In genomic region chr3:184275961-184276910, GRCh38 we compare ENCODE assay signal across 13 cellular contexts. TPM values are rescaled to one million over a fixed set of nuclear protein-coding genes. Genes with fewer than 3 reads are reported as not detected.
DNase-seq lines count a peak whose midpoint lies in the region; ATAC-seq and TF ChIP-seq lines count a peak whose summit lies in the region.
"Had no signal": no experiment of that assay in that cellular context is flagged by ENCODE, and none has a peak within 500 bp of the region (broad histone marks: within the 10 kb centered on the region; RNA-seq: fewer than 3 reads in every experiment).

ECE2 (plus strand) TSS chr3:184276022; CDS start chr3:184276154, 132 bp downstream.

- no peak for TF ChIP-seq CTCF in esophagus muscularis mucosa (IDR thresholded peaks at IDR 0.05)
- TF ChIP-seq CTCF in activated CD8-positive, alpha-beta T cell treated with anti-CD3 and anti-CD28 coated beads for 36 hours (IDR thresholded peaks at IDR 0.05) = no peak
- TF ChIP-seq CTCF in Calu3 (IDR thresholded peaks at IDR 0.05; ENCODE audit: unreplicated experiment) = no peak

- 29% methylated on average over 55 of the region's 65 CpGs for WGBS in mesenchymal stem cell
- 30% methylated on average over 14 of the region's 65 CpGs for WGBS in esophagus muscularis mucosa

- peaks cover 5% of the 10 kb centered on the region for H3K4me1 Mint-ChIP-seq in activated CD8-positive, alpha-beta T cell treated with anti-CD3 and anti-CD28 coated beads for 36 hours (ENCODE audit: low read depth)
- no peaks in the 10 kb centered on the region for H3K4me1 Mint-ChIP-seq in Calu3 (ENCODE audit: low read depth, unreplicated experiment)

- no peak within 1 kb of the TSS for H2BK5ac ChIP-seq in mesenchymal stem cell (ENCODE audit: low read depth, low read length, poor library complexity, severe bottlenecking)

- no peaks in the 10 kb centered on the region for H3K9me3 Mint-ChIP-seq in activated CD8-positive, alpha-beta T cell treated with anti-CD3 and anti-CD28 coated beads for 36 hours
- no peaks in the 10 kb centered on the region for H3K9me3 Mint-ChIP-seq in Calu3 (ENCODE audit: low read depth, unreplicated experiment)

- intact Hi-C loops in esophagus muscularis mucosa (cut with DNase I) (no loop called here), Calu3 (cut with micrococcal nuclease; ENCODE audit: unreplicated experiment) (no loop called here)
- intact Hi-C loops in activated CD8-positive, alpha-beta T cell treated with anti-CD3 and anti-CD28 coated beads for 36 hours (cut with micrococcal nuclease) = no loop called here

- H3K4me2 ChIP-seq in mesenchymal stem cell (ENCODE audit: low read length, poor library complexity, severe bottlenecking) = peak within 1 kb of the TSS; percentile 29

- no peak within 1 kb of the TSS for H2AK5ac ChIP-seq in mesenchymal stem cell (ENCODE audit: low read length, severe bottlenecking)

- H3K18ac ChIP-seq in mesenchymal stem cell (ENCODE audit: low read depth in 1 of 2, low read length in 2 of 2) = no peak within 1 kb of the TSS

- H3K14ac ChIP-seq in mesenchymal stem cell (ENCODE audit: low read length in 2 of 2) = no peak within 1 kb of the TSS

- no peak within 1 kb of the TSS for H4K8ac ChIP-seq in mesenchymal stem cell (ENCODE audit: low read length)

- H3K27me3 ChIP-seq in mesenchymal stem cell (ENCODE audit: control insufficient read depth in 1 of 2, insufficient read depth in 1 of 2, low read length in 2 of 2) (peaks cover 55 to 65% of the 10 kb centered on the region in 2 experiments), esophagus muscularis mucosa (peaks cover 0 to 55% (median 16%) of the 10 kb centered on the region in 4 donors)

- no peak within 1 kb of the TSS for H2BK15ac ChIP-seq in mesenchymal stem cell (ENCODE audit: low read depth, poor library complexity, severe bottlenecking)

- no peak within 1 kb of the TSS for H3K4ac ChIP-seq in mesenchymal stem cell (ENCODE audit: low read depth in 1 of 2, low read length in 2 of 2)

- no peak for ATAC-seq in activated CD8-positive, alpha-beta T cell treated with anti-CD3 and anti-CD28 coated beads for 36 hours
- ATAC-seq in GM19397 (IDR thresholded peaks at IDR 0.05; ENCODE audit: unreplicated experiment) = no peak

- H3K4me3 ChIP-seq in mesenchymal stem cell (ENCODE audit: insufficient read depth in 1 of 2, low read depth in 1 of 2, low read length in 2 of 2) = peak within 1 kb of the TSS in 1 of 2 experiments; percentile 47
- H3K4me3 ChIP-seq in esophagus muscularis mucosa = peak within 1 kb of the TSS in 2 of 4 donors; percentile 16 to 42

- CTCF ChIA-PET in activated CD8-positive, alpha-beta T cell treated with anti-CD3 and anti-CD28 coated beads for 36 hours (lab: Charles Lee) = interaction anchor here (1.4 kb wide), 1 partner anchor 13 kb away, joined by 3 read pairs; no protein-coding TSS in a partner anchor
- CTCF ChIA-PET in Calu3 (lab: Charles Lee) = interaction anchor here (0.7 kb wide), 1 partner anchor 807 kb away, joined by 3 read pairs; no protein-coding TSS in a partner anchor

- no peaks in the 10 kb centered on the region for H3K79me1 ChIP-seq in mesenchymal stem cell (replicated peaks; ENCODE audit: low read length, poor library complexity, severe bottlenecking)

- H2BK12ac ChIP-seq in mesenchymal stem cell (ENCODE audit: low read length in 2 of 2) = no peak within 1 kb of the TSS

- no peak within 1 kb of the TSS for H4K91ac ChIP-seq in mesenchymal stem cell (ENCODE audit: low read length)

- BruUV-seq in Calu3 (replicated peaks; lab: Mats Ljungman, UMichigan) = no TSS peak

- POLR2A ChIA-PET in activated CD8-positive, alpha-beta T cell treated with anti-CD3 and anti-CD28 coated beads for 36 hours (lab: Charles Lee) = no interaction called here

- no peak for TF ChIP-seq POLR2A in esophagus muscularis mucosa (IDR thresholded peaks at IDR 0.05; ENCODE audit: low read depth)

- no peak within 1 kb of the TSS for H2AFZ ChIP-seq in mesenchymal stem cell (ENCODE audit: low read depth, low read length)

- no peak within 1 kb of the TSS for H2BK120ac ChIP-seq in mesenchymal stem cell (ENCODE audit: low read depth, low read length)

- H3K4me1 ChIP-seq in mesenchymal stem cell (ENCODE audit: control insufficient read depth, insufficient read depth, low read depth, low read length) = peaks cover 6% of the 10 kb centered on the region
- peaks cover 0 to 10% (median 7%) of the 10 kb centered on the region in 4 donors for H3K4me1 ChIP-seq in esophagus muscularis mucosa

- no peak for TF ChIP-seq EP300 in esophagus muscularis mucosa (IDR thresholded peaks at IDR 0.05)

- DNase-seq in AG08395 (ENCODE audit: low spot score) (peak; percentile 57), GM03348 (ENCODE audit: low spot score) (peak; percentile 74), mesenchymal stem cell (no peak), esophagus muscularis mucosa (ENCODE audit: extremely low spot score) (no peak), Calu3 (no peak)
- no peak for DNase-seq in activated CD8-positive, alpha-beta T cell treated with anti-CD3 and anti-CD28 coated beads for 36 hours
- DNase-seq: NCI-H1092; NCI-H510A treated with DMSO at 0.1 percent for 48 hours; stimulated activated CD8-positive, alpha-beta memory T cell treated with anti-CD3 and anti-CD28 coated beads, Interleukin-4, amount 100 ng/mL, for 48 hours had no signal

- H3K36me3 Mint-ChIP-seq in activated CD8-positive, alpha-beta T cell treated with anti-CD3 and anti-CD28 coated beads for 36 hours (ENCODE audit: low read depth) = no peaks in the 10 kb centered on the region
- no peaks in the 10 kb centered on the region for H3K36me3 Mint-ChIP-seq in Calu3 (ENCODE audit: insufficient read depth, unreplicated experiment)

- no peak within 1 kb of the TSS for H3K23ac ChIP-seq in mesenchymal stem cell (ENCODE audit: low read length in 2 of 2)

- no peaks in the 10 kb centered on the region for H3K36me3 ChIP-seq in mesenchymal stem cell (ENCODE audit: control insufficient read depth in 1 of 2, insufficient read depth in 2 of 2, low read depth in 1 of 2, low read length in 2 of 2)
- H3K36me3 ChIP-seq in esophagus muscularis mucosa = no peaks in the 10 kb centered on the region

- peaks cover 30% of the 10 kb centered on the region for H3K27me3 Mint-ChIP-seq in activated CD8-positive, alpha-beta T cell treated with anti-CD3 and anti-CD28 coated beads for 36 hours
- peaks cover 80% of the 10 kb centered on the region for H3K27me3 Mint-ChIP-seq in Calu3 (ENCODE audit: unreplicated experiment)

- H3K9ac ChIP-seq in mesenchymal stem cell (ENCODE audit: low read length) = no peak within 1 kb of the TSS

- H3K4me3 Mint-ChIP-seq in activated CD8-positive, alpha-beta T cell treated with anti-CD3 and anti-CD28 coated beads for 36 hours = no peak within 1 kb of the TSS
- no peak within 1 kb of the TSS for H3K4me3 Mint-ChIP-seq in Calu3 (ENCODE audit: low read depth, unreplicated experiment)

- H3K27ac Mint-ChIP-seq in activated CD8-positive, alpha-beta T cell treated with anti-CD3 and anti-CD28 coated beads for 36 hours = no peak within 1 kb of the TSS
- H3K27ac Mint-ChIP-seq in Calu3 (ENCODE audit: unreplicated experiment) = no peak within 1 kb of the TSS

- peak within 1 kb of the TSS; percentile 23 for H3K27ac ChIP-seq in cingulate gyrus (ENCODE audit: low read depth, low read length)
- no peak within 1 kb of the TSS for H3K27ac ChIP-seq in mesenchymal stem cell (ENCODE audit: low read length, poor library complexity, severe bottlenecking)
- no peak within 1 kb of the TSS for H3K27ac ChIP-seq in esophagus muscularis mucosa (replicated peaks in 1 of 4)
- H3K27ac ChIP-seq: C4-2B had no signal

- H3K9me3 ChIP-seq in mesenchymal stem cell (ENCODE audit: control insufficient read depth, low read length) = peaks cover 3% of the 10 kb centered on the region
- no peaks in the 10 kb centered on the region for H3K9me3 ChIP-seq in esophagus muscularis mucosa

RNA-seq across cellular contexts. Expression of gene ECE2, which starts in this region (rescaled TPM):
- not detected for polyA plus RNA-seq in mesenchymal stem cell (2013, experiment 1 of 2)
- polyA plus RNA-seq in mesenchymal stem cell (2013, experiment 2 of 2) = not detected
- total RNA-seq in esophagus muscularis mucosa = under 1 TPM; 0.42 to 0.69 (median 0.56) TPM
- not detected for total RNA-seq in activated CD8-positive, alpha-beta T cell treated with anti-CD3 and anti-CD28 coated beads for 36 hours
- total RNA-seq in Calu3 (2022) = not detected in 2 replicates
- polyA plus RNA-seq: keratinocyte had no signal

Comparison
In these comparisons a context has a peak if more than half of its experiments do, and no peak if none do; other contexts are left out.
1. DNase-seq: peak in AG08395 (single experiment) and GM03348 (single experiment); none in mesenchymal stem cell (single experiment), esophagus muscularis mucosa (single experiment), activated CD8-positive, alpha-beta T cell treated with anti-CD3 and anti-CD28 coated beads for 36 hours (single experiment) and Calu3 (single experiment).